8 cellular contexts compared by ENCODE assay signal in the genomic region with DNA sequence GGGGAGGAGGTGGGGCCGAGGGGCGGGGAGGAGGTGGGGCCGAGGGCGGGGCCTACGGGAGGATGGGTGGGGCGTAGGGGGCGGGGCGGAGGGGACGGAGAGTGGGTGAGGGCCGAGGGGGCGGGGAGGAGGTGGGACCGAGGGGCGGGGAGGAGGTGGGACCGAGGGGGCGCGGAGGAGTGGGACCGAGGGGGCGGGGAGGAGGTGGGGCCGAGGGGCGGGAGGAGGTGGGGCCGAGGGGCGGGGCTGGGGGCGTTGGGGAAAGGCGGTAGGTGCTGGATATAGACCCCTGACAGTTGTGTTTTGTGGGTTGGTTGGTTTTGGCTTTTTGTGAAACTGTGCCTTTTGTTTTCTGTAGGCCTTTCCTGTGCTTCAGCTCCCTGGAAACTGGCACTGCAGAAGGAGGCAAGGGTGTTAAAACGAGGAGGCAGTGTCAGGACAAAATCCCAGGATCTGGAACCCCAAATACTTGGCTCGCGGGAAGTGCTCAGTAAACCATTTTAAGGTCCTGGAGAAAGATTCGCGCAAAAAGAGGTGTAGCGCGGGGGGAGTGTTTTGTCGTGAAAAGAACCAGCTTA.
DNase-seq lines count a peak whose midpoint lies in the region; ATAC-seq and TF ChIP-seq lines count a peak whose summit lies in the region.

No MANE protein-coding gene starts in this region.

- H3K27ac Mint-ChIP-seq in nephron progenitor cell, result no peak overlapping the region

- no peaks in the 10 kb centered on the region for H3K36me3 Mint-ChIP-seq in nephron progenitor cell (ENCODE audit: low read depth)

- peak overlapping the region; percentile 83 for H3K4me3 Mint-ChIP-seq in nephron progenitor cell

- TF ChIP-seq CTCF in fibroblast of mammary gland (conservative IDR thresholded peaks at IDR 0.05; ENCODE audit: control insufficient read depth, insufficient read depth, low read depth, low read length) (no peak), nephron progenitor cell (IDR thresholded peaks at IDR 0.05) (no peak)

- peak overlapping the region; percentile 31 for H3K4me3 ChIP-seq in fibroblast of mammary gland (ENCODE audit: control insufficient read depth, low read depth, low read length)

- peaks cover 51% of the 10 kb centered on the region for H3K9me3 Mint-ChIP-seq in nephron progenitor cell

- DNase-seq in GM19238 (ENCODE audit: insufficient read length, low spot score) (peak; percentile 35), NCI-H2227 treated with DMSO at 0.1 percent for 48 hours (lab: John Stamatoyannopoulos, UW) (peak; percentile 73), activated T-cell treated with anti-CD3 and anti-CD28 coated beads for 24 hours (ENCODE audit: low read depth) (peak; percentile 56), fibroblast of mammary gland (ENCODE audit: low read depth) (peak; percentile 52), nephron progenitor cell (peak; percentile 78)
- DNase-seq in stimulated activated naive CD8-positive, alpha-beta T cell treated with anti-CD3 and anti-CD28 coated beads, Interleukin-15, Interleukin-2, amounts not matched to agents 100 U/mL and 50 U/mL, for 24 hours, result peak; percentile 70

- peaks cover 29% of the 10 kb centered on the region for H3K4me1 Mint-ChIP-seq in nephron progenitor cell

- ATAC-seq in stimulated activated naive CD8-positive, alpha-beta T cell treated with anti-CD3 and anti-CD28 coated beads, Interleukin-15, Interleukin-2, amounts not matched to agents 100 U/mL and 50 U/mL, for 24 hours, result peak; percentile 19
- ATAC-seq in HG03039 (IDR thresholded peaks at IDR 0.05; ENCODE audit: unreplicated experiment) (no peak), GM19351 (IDR thresholded peaks at IDR 0.05; ENCODE audit: unreplicated experiment) (no peak)

- H3K27me3 Mint-ChIP-seq in nephron progenitor cell (ENCODE audit: low read depth, poor library complexity), result peaks cover 7% of the 10 kb centered on the region
